In the genomic region with DNA sequence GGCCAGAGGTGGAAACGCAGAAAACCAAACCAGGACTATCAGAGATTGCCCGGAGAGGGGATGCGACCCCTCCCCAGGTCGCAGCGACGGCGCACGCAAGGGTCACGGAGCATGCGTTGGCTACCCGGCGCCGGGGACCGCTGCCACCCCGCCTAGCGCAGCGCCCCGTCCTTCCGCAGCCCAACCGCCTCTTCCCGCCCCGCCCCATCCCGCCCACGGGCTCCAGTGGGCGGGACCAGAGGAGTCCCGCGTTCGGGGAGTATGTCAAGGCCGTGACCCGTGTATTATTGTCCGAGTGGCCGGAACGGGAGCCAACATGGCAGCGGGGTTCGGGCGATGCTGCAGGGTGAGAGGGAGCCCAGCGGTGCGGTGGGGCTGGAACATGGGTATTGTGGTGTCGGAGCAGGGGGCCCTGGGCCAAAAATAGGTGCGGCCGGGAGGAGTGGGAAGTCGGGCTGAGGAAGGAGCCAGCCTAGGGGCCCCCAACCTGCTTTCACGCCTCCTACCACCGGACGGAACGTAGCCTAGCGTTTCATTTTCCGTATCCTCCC, we compare ENCODE assay signal across 8 cellular contexts. TPM values are rescaled to one million over a fixed set of nuclear protein-coding genes. Genes with fewer than 3 reads are reported as not detected.
DNase-seq lines count a peak whose midpoint lies in the region; ATAC-seq and TF ChIP-seq lines count a peak whose summit lies in the region.

Gene ACADM, plus strand, starts transcription at position 238 of the 551 bp plus-strand sequence. Its CDS starts 79 bp downstream, at position 317.

- peak; percentile 94 for TF ChIP-seq POLR2A in GM19099 (IDR thresholded peaks at IDR 0.05; ENCODE audit: extremely low read depth, insufficient read length, low read depth)

- H3K4me3 Mint-ChIP-seq in activated CD4-positive, alpha-beta T cell treated with anti-CD3 and anti-CD28 coated beads, Interleukin-2, amount 10 ng/mL, durations not matched to agents 7 days and 5 days, result peak within 1 kb of the TSS; percentile 100

- no peaks in the 10 kb centered on the region for H3K27me3 Mint-ChIP-seq in activated CD4-positive, alpha-beta T cell treated with anti-CD3 and anti-CD28 coated beads, Interleukin-2, amount 10 ng/mL, durations not matched to agents 7 days and 5 days

- no peaks in the 10 kb centered on the region for H3K9me3 Mint-ChIP-seq in activated CD4-positive, alpha-beta T cell treated with anti-CD3 and anti-CD28 coated beads, Interleukin-2, amount 10 ng/mL, durations not matched to agents 7 days and 5 days

- ATAC-seq in HG03378 (IDR thresholded peaks at IDR 0.05; ENCODE audit: unreplicated experiment), result peak; percentile 74
- peak; percentile 94 for ATAC-seq in left lobe of liver

- no peaks in the 10 kb centered on the region for H3K9me3 ChIP-seq in BE2C

- peak within 1 kb of the TSS; percentile 91 to 99 for H3K27ac ChIP-seq in coronary artery

- H3K27ac Mint-ChIP-seq in activated CD4-positive, alpha-beta T cell treated with anti-CD3 and anti-CD28 coated beads, Interleukin-2, amount 10 ng/mL, durations not matched to agents 7 days and 5 days, result peak within 1 kb of the TSS; percentile 98

- peaks cover 42% of the 10 kb centered on the region for H3K4me1 Mint-ChIP-seq in activated CD4-positive, alpha-beta T cell treated with anti-CD3 and anti-CD28 coated beads, Interleukin-2, amount 10 ng/mL, durations not matched to agents 7 days and 5 days

- H3K4me1 ChIP-seq in BE2C, result no peaks in the 10 kb centered on the region

- no peaks in the 10 kb centered on the region for H3K27me3 ChIP-seq in BE2C

- peaks cover 2% of the 10 kb centered on the region for H3K36me3 Mint-ChIP-seq in activated CD4-positive, alpha-beta T cell treated with anti-CD3 and anti-CD28 coated beads, Interleukin-2, amount 10 ng/mL, durations not matched to agents 7 days and 5 days (ENCODE audit: low read depth)

- TF ChIP-seq CTCF in BE2C (IDR thresholded peaks at IDR 0.05; ENCODE audit: low read depth, low read length) (no peak), coronary artery (IDR thresholded peaks at IDR 0.05) (no peak)

- POLR2A ChIA-PET in activated CD4-positive, alpha-beta T cell treated with anti-CD3 and anti-CD28 coated beads, Interleukin-2, amount 10 ng/mL, durations not matched to agents 7 days and 5 days (lab: Charles Lee), result no interaction called here

- CTCF ChIA-PET in activated CD4-positive, alpha-beta T cell treated with anti-CD3 and anti-CD28 coated beads, Interleukin-2, amount 10 ng/mL, durations not matched to agents 7 days and 5 days (lab: Charles Lee), result no interaction called here

- peak; percentile 75 for DNase-seq in BE2C
- DNase-seq in NCI-H524 (lab: John Stamatoyannopoulos, UW), result peak; percentile 59 to 74
- peak; percentile 83 for DNase-seq in activated CD4-positive, alpha-beta T cell treated with anti-CD3 and anti-CD28 coated beads, Interleukin-2, amount 10 ng/mL, durations not matched to agents 7 days and 5 days
- peak; percentile 91 for DNase-seq in coronary artery (ENCODE audit: low spot score)
- DNase-seq in left lobe of liver (ENCODE audit: low spot score), result peak; percentile 97
- DNase-seq in stimulated activated CD4-positive, alpha-beta T cell treated with anti-CD3 and anti-CD28 coated beads, Interleukin-2, amount 100 ng/mL, for 4 hours (ENCODE audit: low read depth), result peak; percentile 80

- H3K36me3 ChIP-seq in BE2C, result no peaks in the 10 kb centered on the region

- H3K4me3 ChIP-seq in BE2C (ENCODE audit: low read depth, low read length) (peak within 1 kb of the TSS; percentile 77), coronary artery (peak within 1 kb of the TSS; percentile 98)

RNA-seq across cellular contexts. Expression of gene ACADM, which starts in this region (rescaled TPM):
- polyA plus RNA-seq in BE2C (2012; ENCODE audit: insufficient read depth, insufficient read length, low read depth), result 17.3 TPM
- 10 to 100 TPM; 33.9 to 40.7 TPM for total RNA-seq in activated CD4-positive, alpha-beta T cell treated with anti-CD3 and anti-CD28 coated beads, Interleukin-2, amount 10 ng/mL, durations not matched to agents 7 days and 5 days
- total RNA-seq in left lobe of liver, result 91.5 TPM

Comparison
In these comparisons a context has a peak if more than half of its experiments do, and no peak if none do; other contexts are left out.
1. Peak in every context shown above with its lines: DNase-seq, ATAC-seq, H3K4me3 ChIP-seq and H3K27ac ChIP-seq.